Comparison of ENCODE assay signal across 31 cellular contexts in the genomic region with DNA sequence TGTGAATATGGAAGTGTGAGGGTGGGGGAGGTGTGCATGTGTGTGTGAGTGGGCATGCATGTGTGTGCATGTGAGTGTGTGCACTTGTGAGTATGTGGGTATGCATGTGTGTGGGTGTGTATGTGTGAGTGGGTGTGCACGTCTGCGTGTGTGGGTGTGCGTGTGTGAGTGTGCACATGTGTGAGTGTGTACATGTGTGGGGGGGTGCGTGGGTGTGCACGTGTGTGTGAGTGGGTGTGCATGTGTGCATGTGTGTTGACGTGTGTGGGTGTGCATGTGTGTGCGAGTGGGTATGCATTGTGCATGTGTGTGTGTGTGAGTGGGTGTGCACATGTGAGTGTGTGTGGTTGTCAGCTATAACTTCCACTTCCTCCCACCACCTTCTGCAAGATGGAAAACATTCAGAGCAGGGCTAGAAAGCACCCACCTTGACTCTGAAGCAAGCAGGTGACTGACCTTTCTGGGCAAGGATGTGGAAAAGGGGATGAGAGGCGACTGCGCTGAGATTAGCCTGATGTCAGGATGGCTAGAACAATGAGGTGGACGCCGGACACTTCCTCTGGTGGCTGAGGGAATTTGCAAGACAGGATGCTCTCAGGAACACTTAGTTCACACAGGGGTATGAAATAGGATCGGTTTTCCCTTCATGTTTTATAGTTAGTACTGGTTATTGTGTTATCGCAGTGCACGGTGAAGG.
DNase-seq lines count a peak whose midpoint lies in the region; ATAC-seq, FAIRE-seq and TF ChIP-seq lines count a peak whose summit lies in the region.
"Had no signal": no experiment of that assay in that cellular context is flagged by ENCODE, and none has a peak within 500 bp of the region (broad histone marks: within the 10 kb centered on the region; RNA-seq: fewer than 3 reads in every experiment).

No MANE protein-coding gene starts in this region.

- BruUV-seq in HepG2 (replicated peaks; lab: Mats Ljungman, UMichigan), result no TSS peak

- no peaks in the 10 kb centered on the region for H3K36me3 ChIP-seq in HepG2 (replicated peaks in 1 of 2; ENCODE audit: control insufficient read depth in 1 of 2, insufficient read depth in 2 of 2, low read length in 2 of 2)
- H3K36me3 ChIP-seq: ascending aorta, right lobe of liver, upper lobe of left lung, WERI-Rb-1 had no signal

- H3K27ac Mint-ChIP-seq in brain (peak overlapping the region in 4 of 5 experiments; percentile 8 to 52 (median 30)), immature natural killer cell (no peak overlapping the region)
- H3K27ac Mint-ChIP-seq in activated CD4-positive, alpha-beta memory T cell treated with anti-CD3 and anti-CD28 coated beads, Interleukin-2, amount 10 ng/mL, durations not matched to agents 7 days and 5 days, result no peak overlapping the region
- H3K27ac Mint-ChIP-seq: activated naive CD8-positive, alpha-beta T cell treated with anti-CD3 and anti-CD28 coated beads for 36 hours; activated T-helper 2 cell treated with anti-CD3 and anti-CD28 coated beads, Interferon-gamma antibody, Interleukin-2, Interleukin-4, amounts not matched to agents 10 μg/mL and 5 μg/mL and 100 μg/mL, durations not matched to agents 14 hours and 24 hours and 36 hours; nephron progenitor cell had no signal

- no peak overlapping the region for H3K27ac ChIP-seq in HepG2 (ENCODE audit: extremely low read length, insufficient read depth, low read length)
- H3K27ac ChIP-seq: epithelial cell of prostate, KMS-11, parathyroid adenoma, right lobe of liver, upper lobe of left lung, WERI-Rb-1 had no signal

- no peaks in the 10 kb centered on the region for H3K79me2 ChIP-seq in HepG2 (ENCODE audit: insufficient read depth, low read length)
- H3K79me2 ChIP-seq: parathyroid adenoma had no signal

- H3K27me3 Mint-ChIP-seq in brain (peaks cover 11% of the 10 kb centered on the region), immature natural killer cell (ENCODE audit: low read depth in 3 of 3) (peaks cover 5 to 18% (median 8%) of the 10 kb centered on the region in 3 donors)
- peaks cover 29% of the 10 kb centered on the region for H3K27me3 Mint-ChIP-seq in activated CD4-positive, alpha-beta memory T cell treated with anti-CD3 and anti-CD28 coated beads, Interleukin-2, amount 10 ng/mL, durations not matched to agents 7 days and 5 days

- no peak overlapping the region for H3K9ac ChIP-seq in HepG2 (ENCODE audit: insufficient read depth, low read depth, low read length)
- H3K9ac ChIP-seq: KMS-11, parathyroid adenoma had no signal

- H3K4me1 Mint-ChIP-seq in brain (peaks cover 40% of the 10 kb centered on the region), immature natural killer cell (peaks cover 0 to 2% of the 10 kb centered on the region in 2 donors)
- H3K4me1 Mint-ChIP-seq in activated CD4-positive, alpha-beta memory T cell treated with anti-CD3 and anti-CD28 coated beads, Interleukin-2, amount 10 ng/mL, durations not matched to agents 7 days and 5 days, result no peaks in the 10 kb centered on the region
- H3K4me1 Mint-ChIP-seq: activated naive CD8-positive, alpha-beta T cell treated with anti-CD3 and anti-CD28 coated beads for 36 hours; central memory CD8-positive, alpha-beta T cell had no signal

- DNase-seq in HTR-8/SVneo (ENCODE audit: insufficient read length, low spot score) (no peak), HepG2 (ENCODE audit: low spot score) (no peak), immature natural killer cell (no peak)
- DNase-seq in stimulated activated CD8-positive, alpha-beta memory T cell treated with anti-CD3 and anti-CD28 coated beads, Interleukin-4, amount 100 ng/mL, for 48 hours, result peak; percentile 12
- DNase-seq in activated CD4-positive, alpha-beta memory T cell treated with anti-CD3 and anti-CD28 coated beads, Interleukin-2, amount 10 ng/mL, durations not matched to agents 7 days and 5 days, result no peak
- DNase-seq: activated CD4-positive, alpha-beta T cell treated with anti-CD3 and anti-CD28 coated beads, Interleukin-2, amount 50 U/mL, for 1 hour; activated naive CD8-positive, alpha-beta T cell treated with anti-CD3 and anti-CD28 coated beads for 36 hours; C1 segment of cervical spinal cord; COR-L47; glutamatergic neuron; MM.1S; NCI-H2029 treated with DMSO at 0.1 percent for 48 hours; NCI-H226; NCI-H69; nephron progenitor cell; right lobe of liver; stimulated activated CD4-positive, alpha-beta T cell treated with anti-CD3 and anti-CD28 coated beads, Interleukin-2, amount 100 ng/mL, for 48 hours; SW 1271; T-helper 9 cell; WERI-Rb-1 had no signal

- POLR2A ChIA-PET in HepG2 (lab: Yijun Ruan, JAX), result no interaction called here
- POLR2A ChIA-PET in activated CD4-positive, alpha-beta memory T cell treated with anti-CD3 and anti-CD28 coated beads, Interleukin-2, amount 10 ng/mL, durations not matched to agents 7 days and 5 days (lab: Charles Lee), result no interaction called here

- H3K36me3 Mint-ChIP-seq in brain, result no peaks in the 10 kb centered on the region
- no peaks in the 10 kb centered on the region for H3K36me3 Mint-ChIP-seq in immature natural killer cell
- no peaks in the 10 kb centered on the region for H3K36me3 Mint-ChIP-seq in activated CD4-positive, alpha-beta memory T cell treated with anti-CD3 and anti-CD28 coated beads, Interleukin-2, amount 10 ng/mL, durations not matched to agents 7 days and 5 days (ENCODE audit: low read depth)
- H3K36me3 Mint-ChIP-seq: activated naive CD8-positive, alpha-beta T cell treated with anti-CD3 and anti-CD28 coated beads for 36 hours had no signal

- FAIRE-seq in HTR-8/SVneo (lab: Jason Lieb, UNC) (peak; percentile 96), HepG2 (lab: Jason Lieb, UNC) (no peak)
- FAIRE-seq: G401.6 had no signal

- peaks cover 3 to 26% (median 6%) of the 10 kb centered on the region in 5 experiments for H3K9me3 Mint-ChIP-seq in brain
- no peaks in the 10 kb centered on the region for H3K9me3 Mint-ChIP-seq in immature natural killer cell
- H3K9me3 Mint-ChIP-seq in activated CD4-positive, alpha-beta memory T cell treated with anti-CD3 and anti-CD28 coated beads, Interleukin-2, amount 10 ng/mL, durations not matched to agents 7 days and 5 days, result no peaks in the 10 kb centered on the region
- H3K9me3 Mint-ChIP-seq: activated naive CD8-positive, alpha-beta T cell treated with anti-CD3 and anti-CD28 coated beads for 36 hours; activated T-helper 2 cell treated with anti-CD3 and anti-CD28 coated beads, Interferon-gamma antibody, Interleukin-2, Interleukin-4, amounts not matched to agents 10 μg/mL and 5 μg/mL and 100 μg/mL, durations not matched to agents 14 hours and 24 hours and 36 hours; central memory CD8-positive, alpha-beta T cell had no signal

- H3K4me3 ChIP-seq in HepG2 (replicated peaks in 1 of 3; ENCODE audit: insufficient read depth in 1 of 3, low read depth in 2 of 3, low read length in 3 of 3), result no peak overlapping the region
- H3K4me3 ChIP-seq: ascending aorta, right lobe of liver, upper lobe of left lung had no signal

- TF ChIP-seq POLR2A in HepG2 (IDR thresholded peaks at IDR 0.05; ENCODE audit: insufficient read depth in 1 of 2, low read depth in 2 of 2, low read length in 2 of 2), result no peak

- no peak overlapping the region for H3K4me2 ChIP-seq in HepG2 (ENCODE audit: low read depth, low read length)
- H3K4me2 ChIP-seq: KMS-11 had no signal

- no peak for TF ChIP-seq RAD21 in HepG2 (CRISPR knock-in tag; IDR thresholded peaks at IDR 0.05)

- intact Hi-C loops in HepG2 (cut with micrococcal nuclease; ENCODE audit: unreplicated experiment), result no loop called here

- no peaks in the 10 kb centered on the region for H4K20me1 ChIP-seq in HepG2 (ENCODE audit: insufficient read depth, low read length)

- H3K4me1 ChIP-seq in HepG2 (ENCODE audit: insufficient read depth, low read length), result no peaks in the 10 kb centered on the region
- H3K4me1 ChIP-seq: parathyroid adenoma, right lobe of liver, upper lobe of left lung had no signal

- CTCF ChIA-PET in HepG2 (lab: Yijun Ruan, JAX; ENCODE audit: low intra/inter-chr PET ratio, low total read pairs), result no interaction called here
- CTCF ChIA-PET in activated CD4-positive, alpha-beta memory T cell treated with anti-CD3 and anti-CD28 coated beads, Interleukin-2, amount 10 ng/mL, durations not matched to agents 7 days and 5 days (lab: Charles Lee), result no interaction called here

- no peak for TF ChIP-seq EP300 in HepG2 (IDR thresholded peaks at IDR 0.05; ENCODE audit: low read depth in 2 of 2, low read length in 2 of 2)
- no peak for TF ChIP-seq EP300 in HepG2 (CRISPR knock-in tag; IDR thresholded peaks at IDR 0.05; ENCODE audit: borderline replicate concordance)

- in situ Hi-C loops in HepG2 (cut with HindIII; ENCODE audit: extremely low pct_ligation_motif_present, low pct_unique_long_range_greater_than_20kb), result no loop called here

- no peaks in the 10 kb centered on the region for H3K9me3 ChIP-seq in HepG2 (ENCODE audit: low read length)
- H3K9me3 ChIP-seq: ascending aorta, right lobe of liver, upper lobe of left lung had no signal

- H3K4me3 Mint-ChIP-seq in brain (peak overlapping the region in 1 of 5 experiments; percentile 25), immature natural killer cell (no peak overlapping the region)
- no peak overlapping the region for H3K4me3 Mint-ChIP-seq in activated CD4-positive, alpha-beta memory T cell treated with anti-CD3 and anti-CD28 coated beads, Interleukin-2, amount 10 ng/mL, durations not matched to agents 7 days and 5 days
- H3K4me3 Mint-ChIP-seq: activated naive CD8-positive, alpha-beta T cell treated with anti-CD3 and anti-CD28 coated beads for 36 hours; central memory CD8-positive, alpha-beta T cell; nephron progenitor cell had no signal

- TF ChIP-seq CTCF in brain (conservative IDR thresholded peaks at IDR 0.05), result no peak
- TF ChIP-seq CTCF in HepG2 (CRISPR knock-in tag; IDR thresholded peaks at IDR 0.05), result no peak

- H2AFZ ChIP-seq in HepG2 (ENCODE audit: low read length), result no peak overlapping the region
- H2AFZ ChIP-seq: parathyroid adenoma had no signal

- H3K27me3 ChIP-seq in HepG2 (ENCODE audit: control insufficient read depth in 1 of 2, insufficient read depth in 2 of 2, low read length in 2 of 2), result peaks cover 0 to 8% of the 10 kb centered on the region in 2 experiments; a peak in 1 of 5 replicates
- H3K27me3 ChIP-seq: ascending aorta, right lobe of liver, upper lobe of left lung had no signal

- no peak for ATAC-seq in HepG2
- no peak for ATAC-seq in HG02981 (IDR thresholded peaks at IDR 0.05; ENCODE audit: unreplicated experiment)
- ATAC-seq: Panc1 had no signal

- WGBS in HepG2 (ENCODE audit: low lambda C conversion rate), result 58% methylated on average over 14 of the region's 14 CpGs

Comparison
In these comparisons a context has a peak if more than half of its experiments do, and no peak if none do; other contexts are left out.
1. H3K27ac Mint-ChIP-seq: peak in brain (4 of 5); none in immature natural killer cell (0 of 6) and activated CD4-positive, alpha-beta memory T cell treated with anti-CD3 and anti-CD28 coated beads, Interleukin-2, amount 10 ng/mL, durations not matched to agents 7 days and 5 days (single experiment).